Comparison of ENCODE assay signal across 8 cellular contexts in the genomic region with DNA sequence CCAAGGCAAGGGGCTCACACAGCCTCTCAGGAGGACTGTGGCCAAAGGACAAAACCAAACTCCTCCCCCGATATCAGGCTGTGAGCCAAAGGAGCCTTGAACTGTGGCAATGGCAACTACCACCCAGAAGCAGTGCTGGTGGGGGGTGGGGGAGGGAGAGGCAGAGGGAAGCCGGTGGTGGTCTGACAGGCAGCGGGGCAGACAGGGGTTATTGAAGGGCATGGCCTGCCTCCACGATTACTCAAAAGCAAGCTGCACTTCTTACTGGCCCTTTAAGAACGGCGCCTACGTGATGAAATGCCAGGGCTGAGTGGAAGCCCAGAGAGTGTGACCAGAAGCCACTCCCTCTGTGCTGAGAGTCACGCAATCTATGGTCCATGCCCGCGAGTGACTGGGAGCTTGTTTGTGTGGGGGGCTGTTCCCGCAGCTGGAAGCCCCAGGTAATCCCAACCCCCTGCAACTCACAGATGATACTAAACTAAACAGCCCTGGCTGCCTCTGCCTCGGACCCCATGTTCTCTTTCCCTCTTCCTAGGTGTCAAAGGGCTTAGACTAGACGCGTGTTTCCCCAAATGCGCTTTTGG.
A peak's percentile ranks its signal among the peaks of the same experiment; 100 is the strongest.
DNase-seq lines count a peak whose midpoint lies in the region; ATAC-seq and TF ChIP-seq lines count a peak whose summit lies in the region.

No MANE protein-coding gene starts in this region.

- no peaks in the 10 kb centered on the region for H3K27me3 ChIP-seq in colonic mucosa

- DNase-seq in colonic mucosa (peak; percentile 38), mucosa of gallbladder (ENCODE audit: low spot score) (peak; percentile 61), RKO (ENCODE audit: low spot score) (no peak), NCI-H1930 (lab: John Stamatoyannopoulos, UW) (no peak)
- DNase-seq in stimulated activated CD4-positive, alpha-beta T cell treated with anti-CD3 and anti-CD28 coated beads, Interleukin-12 subunit alpha, Interleukin-12 subunit beta, amount 100 ng/mL, for 4 hours: no peak

- intact Hi-C loops in colonic mucosa (cut with DNase I): no loop called here

- peak overlapping the region in 1 of 2 donors; percentile 7 for H3K9ac ChIP-seq in colonic mucosa (ENCODE audit: low read depth in 2 of 2, low read length in 2 of 2)

- no peaks in the 10 kb centered on the region for H3K36me3 ChIP-seq in colonic mucosa

- TF ChIP-seq CTCF in colonic mucosa (IDR thresholded peaks at IDR 0.05): no peak

- H3K4me3 ChIP-seq in colonic mucosa: no peak overlapping the region

- H3K4me1 ChIP-seq in colonic mucosa: no peaks in the 10 kb centered on the region

- H3K27ac ChIP-seq in colonic mucosa: no peak overlapping the region

- H3K9me3 ChIP-seq in colonic mucosa: no peaks in the 10 kb centered on the region

- ATAC-seq in GM19463 (IDR thresholded peaks at IDR 0.05; ENCODE audit: unreplicated experiment) (peak; percentile 89), HG03520 (IDR thresholded peaks at IDR 0.05; ENCODE audit: unreplicated experiment) (peak; percentile 70), GM18517 (IDR thresholded peaks at IDR 0.05; ENCODE audit: unreplicated experiment) (no peak)

Comparison
In these comparisons a context has a peak if more than half of its experiments do, and no peak if none do; other contexts are left out.
1. DNase-seq: peak in colonic mucosa (single experiment) and mucosa of gallbladder (single experiment); none in RKO (single experiment), NCI-H1930 (0 of 2) and stimulated activated CD4-positive, alpha-beta T cell treated with anti-CD3 and anti-CD28 coated beads, Interleukin-12 subunit alpha, Interleukin-12 subunit beta, amount 100 ng/mL, for 4 hours (single experiment).